ENCODE assay signal across 8 cellular contexts in the genomic region with DNA sequence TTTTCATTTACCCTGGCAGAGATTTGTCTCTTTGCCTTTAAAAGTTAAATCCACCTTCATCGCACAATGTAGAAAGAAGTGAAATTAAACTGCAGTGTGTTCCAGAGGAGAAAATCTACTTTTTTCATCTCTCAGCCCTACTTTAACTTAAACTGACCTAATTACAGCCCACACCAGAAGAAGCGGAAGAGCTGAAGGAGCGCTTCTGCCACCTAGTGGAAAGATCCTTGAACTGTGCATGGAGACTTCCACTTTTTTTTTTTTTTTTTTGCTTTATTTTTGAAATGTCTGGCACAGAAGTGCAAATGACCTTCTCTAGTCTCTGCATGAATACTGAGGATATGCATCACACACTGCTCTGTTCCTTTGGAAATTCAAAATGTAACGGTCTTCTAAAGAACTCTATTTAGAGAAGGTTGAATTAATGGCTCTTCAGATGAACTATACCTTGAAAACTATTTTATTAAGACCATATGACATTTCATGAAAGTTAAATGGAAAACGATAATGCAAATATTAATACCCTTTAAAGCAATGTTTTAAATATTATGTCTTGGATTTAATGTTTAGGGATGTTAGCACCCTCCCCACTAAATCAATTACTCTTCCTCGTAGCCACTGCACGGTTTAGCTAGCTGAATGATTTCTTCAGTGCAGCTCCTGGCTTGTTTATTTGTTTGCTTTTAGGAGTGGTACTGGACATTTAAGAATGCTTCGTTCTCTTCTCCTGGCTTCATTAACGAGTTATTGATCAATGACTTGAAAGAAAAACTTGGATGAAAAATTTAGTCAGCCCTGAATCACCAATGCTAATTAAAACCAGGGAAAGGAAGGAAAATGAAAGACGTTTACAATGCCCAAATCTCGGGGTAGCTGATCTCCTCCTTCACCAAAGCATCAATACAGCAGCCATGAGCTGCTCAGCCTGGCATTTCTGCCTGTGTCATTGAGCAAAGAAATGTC.
DNase-seq lines count a peak whose midpoint lies in the region; ATAC-seq, FAIRE-seq and TF ChIP-seq lines count a peak whose summit lies in the region.

No MANE protein-coding gene starts in this region.

- TF ChIP-seq CTCF in K562 (IDR thresholded peaks at IDR 0.05 in 2 of 3, conservative IDR thresholded peaks at IDR 0.05 in 1 of 3; ENCODE audit: insufficient read depth in 2 of 3, low read depth in 1 of 3, low read length in 3 of 3), result peak; percentile 73 to 85 (median 76)

- no peak overlapping the region for H3K4me3 ChIP-seq in K562

- DNase-seq in A172 (ENCODE audit: low spot score) (peak; percentile 81), NCI-H146 (lab: John Stamatoyannopoulos, UW) (peak; percentile 87), T-helper 22 cell (ENCODE audit: low read depth) (peak; percentile 20), K562 (ENCODE audit: extremely low read depth in 1 of 4, low spot score in 3 of 4) (peak; percentile 62 to 83 (median 64)), iPS-NIHi11 (ENCODE audit: low spot score) (peak; percentile 54), smooth muscle cell of the brain vasculature (ENCODE audit: low read depth, low spot score) (peak; percentile 86)

- CTCF ChIA-PET in K562 (lab: Yijun Ruan, JAX; ENCODE audit: low intra/inter-chr PET ratio), result no interaction called here

- TF ChIP-seq POLR2A in K562 (conservative IDR thresholded peaks at IDR 0.05), result no peak

- peak; percentile 71 to 76 for TF ChIP-seq RAD21 in K562 (CRISPR knock-in tag; conservative IDR thresholded peaks at IDR 0.05 in 1 of 2, IDR thresholded peaks at IDR 0.05 in 1 of 2)

- no peaks in the 10 kb centered on the region for H3K9me1 ChIP-seq in K562 (ENCODE audit: control insufficient read depth, insufficient read depth, low read length)

- H4K20me1 ChIP-seq in K562 (replicated peaks; ENCODE audit: control insufficient read depth, insufficient read depth, low read length), result no peaks in the 10 kb centered on the region

- H3K27ac ChIP-seq in K562 (ENCODE audit: extremely low read depth, low read depth, low read length), result no peak overlapping the region

- H3K9me3 ChIP-seq in K562 (replicated peaks; ENCODE audit: control insufficient read depth, insufficient read depth, low read depth, low read length), result no peaks in the 10 kb centered on the region

- no peaks in the 10 kb centered on the region for H3K79me2 ChIP-seq in K562 (ENCODE audit: control insufficient read depth, insufficient read depth, low read length)

- peak; percentile 90 for FAIRE-seq in K562 (lab: Jason Lieb, UNC)

- no peaks in the 10 kb centered on the region for H3K36me3 ChIP-seq in K562 (ENCODE audit: control insufficient read depth, insufficient read depth, low read length)

- H3K4me2 ChIP-seq in K562 (ENCODE audit: insufficient read depth, low read length), result peak overlapping the region; percentile 44; the same call in 1 of the 2 replicates

- H3K9ac ChIP-seq in K562 (ENCODE audit: insufficient read depth in 1 of 2, low read depth in 2 of 2, low read length in 2 of 2), result no peak overlapping the region

- no peak for TF ChIP-seq EP300 in K562 (IDR thresholded peaks at IDR 0.05; ENCODE audit: low read length)

- in situ Hi-C loops in K562 (cut with MboI), result no loop called here

- intact Hi-C loops in K562 (cut with micrococcal nuclease), result loop anchor here (2.0 to 10.0 kb wide), 3 partner anchors 550 to 1508 kb away; no protein-coding TSS in a partner anchor

- peak overlapping the region; percentile 77 for H2AFZ ChIP-seq in K562 (ENCODE audit: low read depth, low read length)

- ATAC-seq in GM18502 (IDR thresholded peaks at IDR 0.05; ENCODE audit: poor library complexity, unreplicated experiment) (peak; percentile 90), HG02943 (IDR thresholded peaks at IDR 0.05; ENCODE audit: low read depth, unreplicated experiment) (peak; percentile 92), K562 (peak; percentile 97)

- POLR2A ChIA-PET in K562 (lab: Yijun Ruan, JAX), result interaction anchor here (0.6 kb wide), 1 partner anchor 516 kb away, joined by 3 read pairs; no protein-coding TSS in a partner anchor

- no TSS peak for BruUV-seq in K562 (replicated peaks; lab: Mats Ljungman, UMichigan)

- H3K4me1 ChIP-seq in K562 (replicated peaks in 1 of 2; ENCODE audit: control insufficient read depth in 2 of 2, insufficient read depth in 2 of 2, low read length in 2 of 2), result 0 out of 5 replicates have a peak, but pooled peaks cover 0 to 4% of the 10 kb centered on the region in 2 experiments

- WGBS in K562 (ENCODE audit: insufficient coverage, low coverage, missing lambda C conversion rate), result 2% methylated on average over 11 of the region's 11 CpGs

- H3K27me3 ChIP-seq in K562 (ENCODE audit: control insufficient read depth in 2 of 2, insufficient read depth in 2 of 2, low read length in 2 of 2), result no peaks in the 10 kb centered on the region

TF ChIP-seq in K562, 482 proteins besides CTCF, POLR2A, EP300 and RAD21 (continues in another document):
- no peak for TF ChIP-seq LARP7 (IDR thresholded peaks at IDR 0.05)
- TF ChIP-seq CREBBP (IDR thresholded peaks at IDR 0.05; ENCODE audit: low read depth, low read length), result no peak
- TF ChIP-seq ETV1 (tag; conservative IDR thresholded peaks at IDR 0.05; ENCODE audit: low read depth), result 0 out of 2 replicates have a peak, but pooled peaks have one; percentile 24
- TF ChIP-seq, protein P1, sequence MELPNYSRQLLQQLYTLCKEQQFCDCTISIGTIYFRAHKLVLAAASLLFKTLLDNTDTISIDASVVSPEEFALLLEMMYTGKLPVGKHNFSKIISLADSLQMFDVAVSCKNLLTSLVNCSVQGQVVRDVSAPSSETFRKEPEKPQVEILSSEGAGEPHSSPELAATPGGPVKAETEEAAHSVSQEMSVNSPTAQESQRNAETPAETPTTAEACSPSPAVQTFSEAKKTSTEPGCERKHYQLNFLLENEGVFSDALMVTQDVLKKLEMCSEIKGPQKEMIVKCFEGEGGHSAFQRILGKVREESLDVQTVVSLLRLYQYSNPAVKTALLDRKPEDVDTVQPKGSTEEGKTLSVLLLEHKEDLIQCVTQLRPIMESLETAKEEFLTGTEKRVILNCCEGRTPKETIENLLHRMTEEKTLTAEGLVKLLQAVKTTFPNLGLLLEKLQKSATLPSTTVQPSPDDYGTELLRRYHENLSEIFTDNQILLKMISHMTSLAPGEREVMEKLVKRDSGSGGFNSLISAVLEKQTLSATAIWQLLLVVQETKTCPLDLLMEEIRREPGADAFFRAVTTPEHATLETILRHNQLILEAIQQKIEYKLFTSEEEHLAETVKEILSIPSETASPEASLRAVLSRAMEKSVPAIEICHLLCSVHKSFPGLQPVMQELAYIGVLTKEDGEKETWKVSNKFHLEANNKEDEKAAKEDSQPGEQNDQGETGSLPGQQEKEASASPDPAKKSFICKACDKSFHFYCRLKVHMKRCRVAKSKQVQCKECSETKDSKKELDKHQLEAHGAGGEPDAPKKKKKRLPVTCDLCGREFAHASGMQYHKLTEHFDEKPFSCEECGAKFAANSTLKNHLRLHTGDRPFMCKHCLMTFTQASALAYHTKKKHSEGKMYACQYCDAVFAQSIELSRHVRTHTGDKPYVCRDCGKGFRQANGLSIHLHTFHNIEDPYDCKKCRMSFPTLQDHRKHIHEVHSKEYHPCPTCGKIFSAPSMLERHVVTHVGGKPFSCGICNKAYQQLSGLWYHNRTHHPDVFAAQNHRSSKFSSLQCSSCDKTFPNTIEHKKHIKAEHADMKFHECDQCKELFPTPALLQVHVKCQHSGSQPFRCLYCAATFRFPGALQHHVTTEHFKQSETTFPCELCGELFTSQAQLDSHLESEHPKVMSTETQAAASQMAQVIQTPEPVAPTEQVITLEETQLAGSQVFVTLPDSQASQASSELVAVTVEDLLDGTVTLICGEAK (IDR thresholded peaks at IDR 0.05), result peak; percentile 91
- TF ChIP-seq, protein P1 (CRISPR knock-in tag; IDR thresholded peaks at IDR 0.05), result peak; percentile 50; the same call in 1 of the 2 replicates
- no peak for TF ChIP-seq SNRNP70 (optimal IDR thresholded peaks at IDR 0.05; ENCODE audit: low read depth, low read length)
- TF ChIP-seq KLF16 (IDR thresholded peaks at IDR 0.05), result peak; percentile 28; the same call in 1 of the 2 replicates
- TF ChIP-seq NR2C2 (CRISPR knock-in tag; IDR thresholded peaks at IDR 0.05), result no peak
- TF ChIP-seq NR2C2 (tag; IDR thresholded peaks at IDR 0.05), result 0 out of 2 replicates have a peak, but pooled peaks have one; percentile 22
- peak; percentile 98 for TF ChIP-seq ZNF384 (IDR thresholded peaks at IDR 0.05; ENCODE audit: low read depth, low read length)
- peak; percentile 68 for TF ChIP-seq SMC3 (conservative IDR thresholded peaks at IDR 0.05; ENCODE audit: insufficient read depth, low read depth, low read length)
- no peak for TF ChIP-seq CBX5 (IDR thresholded peaks at IDR 0.05; ENCODE audit: borderline replicate concordance, low read depth)
- peak; percentile 78; the same call in 1 of the 2 replicates for TF ChIP-seq SPI1 (IDR thresholded peaks at IDR 0.05; ENCODE audit: borderline replicate concordance, low read depth, low read length)

Comparison
In these comparisons a context has a peak if more than half of its experiments do, and no peak if none do; other contexts are left out.
1. DNase-seq: peak in every context shown above with its lines; median percentile 87 in NCI-H146; 86 in smooth muscle cell of the brain vasculature; 81 in A172; 64 in K562; 54 in iPS-NIHi11; 20 in T-helper 22 cell.